17 cellular contexts compared by ENCODE assay signal in genomic region chr9:20906326-20906725, GRCh38.
DNase-seq lines count a peak whose midpoint lies in the region; ATAC-seq and TF ChIP-seq lines count a peak whose summit lies in the region.
"Had no signal": no experiment of that assay in that cellular context is flagged by ENCODE, and none has a peak within 500 bp of the region (broad histone marks: within the 10 kb centered on the region; RNA-seq: fewer than 3 reads in every experiment).

No MANE protein-coding gene starts in this region.

- peaks cover 4 to 17% of the 10 kb centered on the region in 2 donors for H3K36me3 Mint-ChIP-seq in CD4-positive, alpha-beta memory T cell
- H3K36me3 Mint-ChIP-seq in Caco-2 (ENCODE audit: insufficient read depth, unreplicated experiment), result no peaks in the 10 kb centered on the region

- TF ChIP-seq CTCF in AG09309 (IDR thresholded peaks at IDR 0.05; ENCODE audit: control insufficient read depth, insufficient read depth, low read depth, low read length, missing control alignments) (no peak), fibroblast of the aortic adventitia (IDR thresholded peaks at IDR 0.05; ENCODE audit: insufficient read depth, low read length) (no peak), Caco-2 (IDR thresholded peaks at IDR 0.05; ENCODE audit: insufficient read depth in 1 of 2, low read depth in 1 of 2, low read length in 1 of 2, severe bottlenecking in 1 of 2, unreplicated experiment in 1 of 2) (no peak)

- no peaks in the 10 kb centered on the region for H3K36me3 ChIP-seq in CD4-positive, alpha-beta memory T cell (ENCODE audit: insufficient read depth, low read length)
- H3K36me3 ChIP-seq in Caco-2 (ENCODE audit: control insufficient read depth, insufficient read depth, low read length), result no peaks in the 10 kb centered on the region
- H3K36me3 ChIP-seq: Peyer's patch had no signal

- no peak overlapping the region for H3K27ac Mint-ChIP-seq in CD4-positive, alpha-beta memory T cell
- H3K27ac Mint-ChIP-seq in Caco-2 (ENCODE audit: unreplicated experiment), result no peak overlapping the region

- H3K27ac ChIP-seq in CD4-positive, alpha-beta memory T cell (ENCODE audit: low read depth, low read length), result no peak overlapping the region
- H3K27ac ChIP-seq: C4-2B, Peyer's patch had no signal

- no peaks in the 10 kb centered on the region for H3K4me1 ChIP-seq in CD4-positive, alpha-beta memory T cell (ENCODE audit: insufficient read depth, low read length)
- H3K4me1 ChIP-seq in Caco-2, result peaks cover 20% of the 10 kb centered on the region
- H3K4me1 ChIP-seq: Peyer's patch had no signal

- H3K4me1 Mint-ChIP-seq in CD4-positive, alpha-beta memory T cell, result no peaks in the 10 kb centered on the region
- H3K4me1 Mint-ChIP-seq in Caco-2 (ENCODE audit: low read depth, unreplicated experiment), result no peaks in the 10 kb centered on the region

- H3K4me3 ChIP-seq in AG09309 (ENCODE audit: control insufficient read depth, low read depth, low read length) (no peak overlapping the region), fibroblast of the aortic adventitia (ENCODE audit: low read depth, low read length) (no peak overlapping the region), Caco-2 (ENCODE audit: low read depth, low read length) (no peak overlapping the region)
- H3K4me3 ChIP-seq in CD4-positive, alpha-beta memory T cell (ENCODE audit: low read length in 2 of 2), result no peak overlapping the region
- H3K4me3 ChIP-seq: Peyer's patch had no signal

- ATAC-seq in SK-N-SH treated with all-trans-retinoic acid at 6 μM for 48 hours, result peak; percentile 31; the same call in 1 of the 3 replicates

- no peaks in the 10 kb centered on the region for H3K27me3 ChIP-seq in CD4-positive, alpha-beta memory T cell (ENCODE audit: insufficient read depth, low read length)
- H3K27me3 ChIP-seq in Caco-2 (replicated peaks; ENCODE audit: control insufficient read depth, insufficient read depth, low read length), result no peaks in the 10 kb centered on the region
- H3K27me3 ChIP-seq: Peyer's patch had no signal

- no peaks in the 10 kb centered on the region for H3K9me3 ChIP-seq in CD4-positive, alpha-beta memory T cell (ENCODE audit: control insufficient read depth in 1 of 2, low read length in 2 of 2)
- H3K9me3 ChIP-seq in Caco-2, result no peaks in the 10 kb centered on the region
- H3K9me3 ChIP-seq: Peyer's patch had no signal

- CTCF ChIA-PET in CD4-positive, alpha-beta memory T cell (lab: Charles Lee; ENCODE audit: partially characterized antibody), result no interaction called here
- CTCF ChIA-PET in Caco-2 (lab: Charles Lee), result no interaction called here

- POLR2A ChIA-PET in CD4-positive, alpha-beta memory T cell (lab: Charles Lee; ENCODE audit: partially characterized antibody), result no interaction called here
- POLR2A ChIA-PET in Caco-2 (lab: Charles Lee), result no interaction called here

- H3K4me3 Mint-ChIP-seq in CD4-positive, alpha-beta memory T cell, result no peak overlapping the region
- no peak overlapping the region for H3K4me3 Mint-ChIP-seq in Caco-2 (ENCODE audit: unreplicated experiment)

- peaks cover 0 to 2% (median 0%) of the 10 kb centered on the region in 8 donors for H3K9me3 Mint-ChIP-seq in CD4-positive, alpha-beta memory T cell
- no peaks in the 10 kb centered on the region for H3K9me3 Mint-ChIP-seq in Caco-2 (ENCODE audit: unreplicated experiment)

- no peaks in the 10 kb centered on the region for H3K27me3 Mint-ChIP-seq in CD4-positive, alpha-beta memory T cell
- H3K27me3 Mint-ChIP-seq in Caco-2 (ENCODE audit: insufficient read depth, unreplicated experiment), result no peaks in the 10 kb centered on the region

- no TSS peak for BruUV-seq in Caco-2 (replicated peaks; lab: Mats Ljungman, UMichigan)

- DNase-seq in AG09309 (ENCODE audit: low read depth) (peak; percentile 14), NCI-H526 (lab: John Stamatoyannopoulos, UW) (peak; percentile 54 to 65), fibroblast of the aortic adventitia (ENCODE audit: low read depth) (peak; percentile 3), head of caudate nucleus (no peak), iPS-NIHi7 (ENCODE audit: extremely low spot score) (no peak), Caco-2 (no peak)
- no peak for DNase-seq in CD4-positive, alpha-beta memory T cell
- DNase-seq: COR-L47, EL, GOT3, KG1, NCI-H1048, NCI-H1694, Peyer's patch, Right ventricle myocardium superior had no signal

- intact Hi-C loops in CD4-positive, alpha-beta memory T cell (cut with micrococcal nuclease), result no loop called here
- intact Hi-C loops in head of caudate nucleus (cut with DNase I) (no loop called here), Caco-2 (cut with micrococcal nuclease; ENCODE audit: unreplicated experiment) (no loop called here)

TF ChIP-seq in SK-N-SH treated with all-trans-retinoic acid at 6 μM for 48 hours, 23 proteins besides CTCF, POLR2A, EP300 and RAD21:
- no peak for TF ChIP-seq CREB5 (CRISPR knock-in tag; IDR thresholded peaks at IDR 0.05; ENCODE audit: low read depth)
- TF ChIP-seq CSRNP3 (CRISPR knock-in tag; IDR thresholded peaks at IDR 0.05), result no peak
- no peak for TF ChIP-seq TOX (CRISPR knock-in tag; IDR thresholded peaks at IDR 0.05; ENCODE audit: borderline replicate concordance)
- peak; percentile 11; the same call in 1 of the 2 replicates for TF ChIP-seq ZNF8 (CRISPR knock-in tag; IDR thresholded peaks at IDR 0.05)
- TF ChIP-seq ZFP3 (CRISPR knock-in tag; IDR thresholded peaks at IDR 0.05), result no peak
- no peak for TF ChIP-seq ESRRG (CRISPR knock-in tag; IDR thresholded peaks at IDR 0.05)
- TF ChIP-seq GLIS3 (CRISPR knock-in tag; IDR thresholded peaks at IDR 0.05), result no peak
- TF ChIP-seq SNAI2 (CRISPR knock-in tag; IDR thresholded peaks at IDR 0.05), result no peak
- TF ChIP-seq OSR1 (CRISPR knock-in tag; IDR thresholded peaks at IDR 0.05), result no peak
- peak; percentile 84 for TF ChIP-seq TCF4 (CRISPR knock-in tag; IDR thresholded peaks at IDR 0.05; ENCODE audit: borderline replicate concordance)
- no peak for TF ChIP-seq ZC3H10 (CRISPR knock-in tag; IDR thresholded peaks at IDR 0.05)
- TF ChIP-seq ZFP30 (CRISPR knock-in tag; IDR thresholded peaks at IDR 0.05), result no peak
- TF ChIP-seq PPARA (CRISPR knock-in tag; IDR thresholded peaks at IDR 0.05; ENCODE audit: borderline replicate concordance), result 0 out of 2 replicates have a peak, but pooled peaks have one; percentile 54
- TF ChIP-seq TSHZ2 (CRISPR knock-in tag; IDR thresholded peaks at IDR 0.05), result peak; percentile 63; the same call in 1 of the 2 replicates
- no peak for TF ChIP-seq CSDC2 (CRISPR knock-in tag; IDR thresholded peaks at IDR 0.05)

Comparison
In these comparisons a context has a peak if more than half of its experiments do, and no peak if none do; other contexts are left out.
1. DNase-seq: peak in AG09309 (single experiment), NCI-H526 (2 of 2) and fibroblast of the aortic adventitia (single experiment); none in CD4-positive, alpha-beta memory T cell (0 of 5), head of caudate nucleus (0 of 42), iPS-NIHi7 (single experiment) and Caco-2 (0 of 2).